4 cellular contexts compared by ENCODE assay signal in the genomic region with DNA sequence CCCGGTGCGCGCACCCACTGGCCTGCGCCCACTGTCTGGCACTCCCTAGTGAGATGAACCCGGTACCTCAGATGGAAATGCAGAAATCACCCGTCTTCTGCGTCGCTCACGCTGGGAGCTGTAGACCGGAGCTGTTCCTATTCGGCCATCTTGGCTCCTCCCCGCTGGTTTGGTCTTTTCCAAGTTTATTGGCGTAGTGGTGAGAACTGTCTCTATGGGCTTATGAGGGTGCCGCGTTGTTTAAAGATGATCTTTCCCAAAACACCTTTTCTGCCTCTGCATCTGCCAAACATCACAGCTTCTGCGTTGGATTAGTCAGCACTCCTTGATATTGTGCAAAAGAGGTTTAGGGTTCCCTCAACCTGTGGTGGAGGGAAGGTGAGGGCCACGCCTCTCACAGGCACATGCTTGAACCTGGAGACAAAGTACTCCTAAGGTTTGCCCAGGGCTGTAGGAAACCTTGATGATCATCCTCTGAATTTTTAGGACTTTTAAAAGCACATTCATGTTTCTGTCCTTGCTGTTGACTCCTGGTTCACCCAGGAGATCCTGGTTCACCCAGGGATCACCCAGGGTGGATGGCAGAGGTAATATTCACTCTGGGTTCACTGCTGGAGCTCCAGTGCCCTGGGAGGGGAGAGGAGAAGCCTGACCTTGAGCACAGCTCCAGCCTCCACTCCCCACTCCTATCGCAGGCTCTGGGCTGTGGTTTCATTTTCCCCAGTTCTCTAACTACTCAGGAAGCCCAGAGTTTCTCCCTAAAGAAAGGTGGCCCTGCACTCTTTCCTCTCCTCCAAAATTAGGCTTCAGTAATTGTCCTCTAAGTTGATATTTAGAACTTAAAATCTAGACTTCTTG. TPM values are rescaled to one million over a fixed set of nuclear protein-coding genes. Genes with fewer than 3 reads are reported as not detected.
"Had no signal": no experiment of that assay in that cellular context is flagged by ENCODE, and none has a peak within 500 bp of the region (broad histone marks: within the 10 kb centered on the region; RNA-seq: fewer than 3 reads in every experiment).

No MANE protein-coding gene starts in this region.

RNA-seq across cellular contexts. Expression of gene CIDEA, which starts 45.6 kb away (rescaled TPM):
- total RNA-seq: hepatocyte, osteoblast, right lobe of liver had no signal
- polyA plus RNA-seq: hepatocyte, lung had no signal
